Comparison of ENCODE assay signal across 8 cellular contexts in the genomic region with DNA sequence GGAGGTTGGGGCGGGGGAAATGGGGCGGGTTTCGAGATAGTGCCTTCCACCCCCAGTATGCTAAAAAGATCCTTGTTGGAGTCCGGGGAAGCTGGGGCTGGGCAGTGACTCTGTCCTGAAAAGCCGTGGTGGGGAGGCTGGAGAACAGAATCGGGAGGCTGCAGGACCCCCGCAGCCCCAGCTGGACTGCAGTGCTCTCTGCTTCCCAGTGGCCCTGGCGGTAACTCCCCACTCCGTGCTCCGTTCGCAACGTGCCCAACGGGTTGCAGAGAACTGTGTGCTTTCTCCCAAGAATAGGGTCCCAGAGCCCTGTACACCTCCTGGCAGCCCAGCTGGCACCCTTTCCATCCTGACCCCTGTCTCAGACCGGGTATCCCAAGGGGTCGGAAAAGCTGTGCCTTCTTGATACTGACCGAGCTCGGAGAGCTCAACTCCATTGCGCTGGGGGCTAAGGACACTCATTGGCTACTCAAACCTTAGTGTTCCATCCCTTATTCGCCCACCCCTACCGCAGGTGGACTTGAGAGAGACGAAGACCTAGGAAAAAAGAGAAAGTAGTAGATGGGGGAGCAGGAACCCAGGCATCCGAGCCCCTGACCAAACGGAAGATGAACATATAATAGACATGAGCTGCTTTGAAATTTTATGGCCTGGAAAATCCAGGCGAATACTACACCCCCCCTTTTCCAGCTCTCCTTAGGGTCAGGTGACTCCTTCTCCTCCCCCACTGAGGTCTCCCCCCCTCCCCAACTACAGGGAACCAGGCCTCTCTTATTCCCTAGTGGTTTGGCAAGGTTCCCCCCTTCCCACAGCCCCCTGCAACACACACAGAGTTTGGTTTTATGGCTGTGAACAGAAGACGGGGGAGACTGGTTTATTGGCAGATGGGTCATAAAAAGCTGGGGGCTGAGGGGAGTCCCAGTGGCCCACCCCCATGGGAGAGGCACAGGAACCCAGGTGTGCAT. TPM values are rescaled to one million over a fixed set of nuclear protein-coding genes. Genes with fewer than 3 reads are reported as not detected.
A peak's percentile ranks its signal among the peaks of the same experiment; 100 is the strongest.
DNase-seq lines count a peak whose midpoint lies in the region; ATAC-seq, FAIRE-seq and TF ChIP-seq lines count a peak whose summit lies in the region.

No MANE protein-coding gene starts in this region.

- H3K27ac ChIP-seq in colonic mucosa: no peak overlapping the region
- peak overlapping the region; percentile 24 for H3K27ac ChIP-seq in muscle layer of colon (ENCODE audit: low read depth, low read length)

- intact Hi-C loops in colonic mucosa (cut with DNase I): loop anchor here (5.0 to 10.0 kb wide), 2 partner anchors 48 to 291 kb away; no protein-coding TSS in a partner anchor

- H3K4me1 ChIP-seq in colonic mucosa: no peaks in the 10 kb centered on the region
- H3K4me1 ChIP-seq in muscle layer of colon (ENCODE audit: insufficient read depth, low read length): peaks cover 26% of the 10 kb centered on the region

- H3K27me3 ChIP-seq in GM06990 (replicated peaks; ENCODE audit: control insufficient read depth, insufficient read depth, low read length): no peaks in the 10 kb centered on the region
- H3K27me3 ChIP-seq in colonic mucosa: no peaks in the 10 kb centered on the region
- H3K27me3 ChIP-seq in muscle layer of colon (ENCODE audit: control insufficient read depth in 1 of 2, insufficient read depth in 2 of 2, low read length in 2 of 2): no peaks in the 10 kb centered on the region

- no peaks in the 10 kb centered on the region for H3K36me3 ChIP-seq in GM06990 (ENCODE audit: control insufficient read depth, insufficient read depth, low read length)
- H3K36me3 ChIP-seq in colonic mucosa: no peaks in the 10 kb centered on the region
- no peaks in the 10 kb centered on the region for H3K36me3 ChIP-seq in muscle layer of colon (ENCODE audit: insufficient read depth, low read length)

- TF ChIP-seq CTCF in GM06990 (IDR thresholded peaks at IDR 0.05; ENCODE audit: insufficient read depth, low read length, poor library complexity, severe bottlenecking) (no peak), NB4 (IDR thresholded peaks at IDR 0.05; ENCODE audit: low read depth, low read length) (no peak), colonic mucosa (IDR thresholded peaks at IDR 0.05) (no peak)

- H3K9ac ChIP-seq in colonic mucosa (ENCODE audit: low read depth in 2 of 2, low read length in 2 of 2) (peak overlapping the region; percentile 27 to 46), muscle layer of colon (ENCODE audit: low read length) (no peak overlapping the region)

- H3K4me3 ChIP-seq in GM06990 (replicated peaks; ENCODE audit: low read depth, low read length) (peak overlapping the region; percentile 69), NB4 (ENCODE audit: low read depth, low read length) (peak overlapping the region; percentile 75), colonic mucosa (peak overlapping the region; percentile 57), muscle layer of colon (ENCODE audit: low read depth in 1 of 2, low read length in 2 of 2) (peak overlapping the region; percentile 57 to 70)

- DNase-seq in GM06990 (ENCODE audit: extremely low read depth, insufficient read length): no peak
- DNase-seq in NB4 (ENCODE audit: low read depth): peak; percentile 63
- no peak for DNase-seq in colonic mucosa
- DNase-seq in NCI-H2029 treated with DMSO at 0.1 percent for 48 hours (lab: John Stamatoyannopoulos, UW): no peak
- no peak for DNase-seq in HTR-8/SVneo (ENCODE audit: insufficient read length, low spot score)
- no peak for DNase-seq in medulla oblongata (ENCODE audit: extremely low spot score)

- no peak for FAIRE-seq in HTR-8/SVneo (lab: Jason Lieb, UNC)

- H3K9me3 ChIP-seq in colonic mucosa: no peaks in the 10 kb centered on the region
- H3K9me3 ChIP-seq in muscle layer of colon (ENCODE audit: low read length): no peaks in the 10 kb centered on the region

- ATAC-seq in HG03108 (IDR thresholded peaks at IDR 0.05; ENCODE audit: unreplicated experiment): no peak

- TF ChIP-seq POLR2A in NB4 (IDR thresholded peaks at IDR 0.05; ENCODE audit: extremely low read depth, insufficient read length): no peak

RNA-seq across cellular contexts. Expression of a gene that starts 1.3 kb away (rescaled TPM):
- total RNA-seq in colonic mucosa: 1 to 10 TPM; 3.2 to 3.7 TPM

RNA-seq across cellular contexts. Expression of a gene that starts 15.4 kb away (rescaled TPM):
- total RNA-seq in colonic mucosa: 1,000 to 10,000 TPM in 1 of 2 donors, 100 to 1,000 TPM in 1; 707 to 1,094 TPM

RNA-seq across cellular contexts. Expression of a gene that starts 24.1 kb away (rescaled TPM):
- total RNA-seq in colonic mucosa: 10 to 100 TPM; 22.6 to 29.6 TPM

RNA-seq across cellular contexts. Expression of a gene that starts 28.4 kb away (rescaled TPM):
- 100 to 1,000 TPM; 214 to 242 TPM for total RNA-seq in colonic mucosa

RNA-seq across cellular contexts. Expression of a gene that starts 36.5 kb away (rescaled TPM):
- total RNA-seq in colonic mucosa: 10 to 100 TPM; 10.8 to 64.4 TPM
